In the genomic region with DNA sequence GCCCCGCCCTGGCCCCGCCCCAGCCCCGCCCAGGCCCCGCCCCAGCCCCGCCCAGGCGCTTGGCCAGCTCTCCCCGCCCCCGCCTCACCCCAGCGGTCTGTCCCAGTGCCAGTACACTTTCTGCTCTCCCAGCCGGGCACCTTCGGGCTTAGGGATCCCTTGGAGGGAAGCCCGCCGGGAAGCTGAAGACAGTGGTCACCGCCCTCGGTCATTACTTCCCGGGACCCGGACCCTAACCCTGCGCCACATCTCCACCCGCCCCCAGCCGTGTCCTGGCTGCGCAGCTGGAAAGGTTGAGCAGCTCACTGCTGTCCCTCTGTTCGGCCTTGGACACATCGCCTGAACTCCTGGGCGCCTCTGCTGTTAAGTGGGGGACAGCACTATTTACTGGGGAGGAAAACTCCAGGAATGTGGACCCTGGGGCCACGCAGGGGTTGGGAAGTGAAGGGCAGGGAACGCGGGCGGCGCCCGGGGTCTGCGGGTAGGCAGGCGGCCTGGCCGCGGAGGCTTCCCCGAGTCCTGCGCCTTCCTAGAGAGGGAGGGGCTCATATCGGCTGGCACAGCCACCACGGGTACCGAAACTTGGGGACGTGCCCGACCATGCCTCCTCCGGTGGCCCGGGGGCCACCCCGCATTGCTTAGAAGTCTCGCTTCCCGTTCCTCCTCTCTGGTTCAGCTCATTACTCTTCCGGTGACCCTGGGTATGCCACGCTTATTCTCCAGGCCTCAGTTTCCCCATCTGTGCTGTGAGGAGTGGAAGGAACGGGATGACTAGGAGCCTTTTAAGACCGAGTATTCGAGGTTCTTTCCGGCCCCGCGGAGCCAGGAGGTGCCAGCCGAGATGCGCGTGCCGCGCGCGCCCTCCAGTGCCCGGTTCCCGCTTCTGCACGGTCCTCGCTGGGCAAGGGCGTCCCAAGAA, we compare ENCODE assay signal across 8 cellular contexts.
DNase-seq lines count a peak whose midpoint lies in the region; ATAC-seq and TF ChIP-seq lines count a peak whose summit lies in the region.

No MANE protein-coding gene starts in this region.

- peak; percentile 88 for TF ChIP-seq CTCF in foreskin keratinocyte (conservative IDR thresholded peaks at IDR 0.05)
- TF ChIP-seq CTCF in neural crest cell (conservative IDR thresholded peaks at IDR 0.05) = peak; percentile 97

- H3K27ac ChIP-seq in foreskin keratinocyte = no peak overlapping the region

- H3K27ac Mint-ChIP-seq in neural crest cell (ENCODE audit: unreplicated experiment) = no peak overlapping the region
- peak overlapping the region; percentile 72 to 77 for H3K27ac Mint-ChIP-seq in stimulated activated naive CD8-positive, alpha-beta T cell treated with anti-CD3 and anti-CD28 coated beads, Interleukin-15, amount 100 ng/mL, for 72 hours

- H3K9me3 Mint-ChIP-seq in neural crest cell = no peaks in the 10 kb centered on the region
- H3K9me3 Mint-ChIP-seq in stimulated activated naive CD8-positive, alpha-beta T cell treated with anti-CD3 and anti-CD28 coated beads, Interleukin-15, amount 100 ng/mL, for 72 hours = no peaks in the 10 kb centered on the region

- H3K4me1 Mint-ChIP-seq in neural crest cell = peaks cover 24% of the 10 kb centered on the region
- peaks cover 20% of the 10 kb centered on the region for H3K4me1 Mint-ChIP-seq in stimulated activated naive CD8-positive, alpha-beta T cell treated with anti-CD3 and anti-CD28 coated beads, Interleukin-15, amount 100 ng/mL, for 72 hours

- ATAC-seq in GM21390 (IDR thresholded peaks at IDR 0.05; ENCODE audit: unreplicated experiment) = peak; percentile 87
- peak; percentile 79 for ATAC-seq in foreskin keratinocyte
- peak; percentile 83 for ATAC-seq in stimulated activated naive CD8-positive, alpha-beta T cell treated with anti-CD3 and anti-CD28 coated beads, Interleukin-15, amount 100 ng/mL, for 72 hours

- H3K27me3 ChIP-seq in foreskin keratinocyte = peaks cover 9% of the 10 kb centered on the region

- H3K27me3 Mint-ChIP-seq in neural crest cell (ENCODE audit: low read depth) = peaks cover 6% of the 10 kb centered on the region
- H3K27me3 Mint-ChIP-seq in stimulated activated naive CD8-positive, alpha-beta T cell treated with anti-CD3 and anti-CD28 coated beads, Interleukin-15, amount 100 ng/mL, for 72 hours = no peaks in the 10 kb centered on the region

- no peaks in the 10 kb centered on the region for H3K36me3 Mint-ChIP-seq in neural crest cell (ENCODE audit: low read depth)

- DNase-seq in DMS114 treated with DMSO at 0.1 percent for 48 hours (lab: John Stamatoyannopoulos, UW; ENCODE audit: unreplicated experiment) = peak; percentile 19
- peak; percentile 54 for DNase-seq in HT1080 (ENCODE audit: low read depth)
- DNase-seq in SHP77 (lab: John Stamatoyannopoulos, UW) = peak; percentile 21 to 67
- peak; percentile 80 for DNase-seq in activated gamma-delta T cell treated with Interleukin-2 at 50 U/mL for 16 hours
- DNase-seq in foreskin keratinocyte = peak; percentile 14 to 26
- peak; percentile 88 for DNase-seq in neural crest cell (ENCODE audit: low read depth, low spot score)
- peak; percentile 81 to 82 for DNase-seq in stimulated activated naive CD8-positive, alpha-beta T cell treated with anti-CD3 and anti-CD28 coated beads, Interleukin-15, amount 100 ng/mL, for 72 hours

- no peaks in the 10 kb centered on the region for H3K4me1 ChIP-seq in foreskin keratinocyte

- peak overlapping the region; percentile 90 for H3K4me3 Mint-ChIP-seq in neural crest cell
- peak overlapping the region; percentile 86 to 88 for H3K4me3 Mint-ChIP-seq in stimulated activated naive CD8-positive, alpha-beta T cell treated with anti-CD3 and anti-CD28 coated beads, Interleukin-15, amount 100 ng/mL, for 72 hours

Comparison
In these comparisons a context has a peak if more than half of its experiments do, and no peak if none do; other contexts are left out.
1. DNase-seq: peak in every context shown above with its lines; median percentile 88 in neural crest cell; 82 in stimulated activated naive CD8-positive, alpha-beta T cell treated with anti-CD3 and anti-CD28 coated beads, Interleukin-15, amount 100 ng/mL, for 72 hours; 80 in activated gamma-delta T cell treated with Interleukin-2 at 50 U/mL for 16 hours; 54 in HT1080; 44 in SHP77; 20 in foreskin keratinocyte; 19 in DMS114 treated with DMSO at 0.1 percent for 48 hours.